Comparison of ENCODE assay signal across 14 cellular contexts in genomic region chr1:204566583-204566955, GRCh38.
"Had no signal": no experiment of that assay in that cellular context is flagged by ENCODE, and none has a peak within 500 bp of the region (broad histone marks: within the 10 kb centered on the region; RNA-seq: fewer than 3 reads in every experiment).

No MANE protein-coding gene starts in this region.

- H3K4me3 ChIP-seq: left ventricle myocardium inferior, right atrium auricular region, tibial nerve had no signal

- H3K4me1 ChIP-seq: left ventricle myocardium inferior, right atrium auricular region had no signal

- H3K9me3 ChIP-seq: left ventricle myocardium inferior, right atrium auricular region, tibial nerve had no signal

- H3K9me3 Mint-ChIP-seq: activated CD4-positive, alpha-beta memory T cell treated with anti-CD3 and anti-CD28 coated beads, Interleukin-2, amount 10 ng/mL, durations not matched to agents 7 days and 5 days; activated T-cell treated with anti-CD3 and anti-CD28 coated beads, Interleukin-2, amount 50 U/mL, for 4 hours; memory B cell; naive thymus-derived CD8-positive, alpha-beta T cell had no signal

- H3K27ac Mint-ChIP-seq: activated CD4-positive, alpha-beta memory T cell treated with anti-CD3 and anti-CD28 coated beads, Interleukin-2, amount 10 ng/mL, durations not matched to agents 7 days and 5 days; activated naive CD8-positive, alpha-beta T cell; memory B cell had no signal

- H3K27me3 ChIP-seq: brain microvascular endothelial cell, foreskin keratinocyte, right atrium auricular region, tibial nerve had no signal

- H3K36me3 ChIP-seq: brain microvascular endothelial cell, left ventricle myocardium inferior, right atrium auricular region had no signal

- H3K27ac ChIP-seq: brain microvascular endothelial cell, foreskin keratinocyte, left ventricle myocardium inferior, right atrium auricular region, tibial nerve had no signal

- DNase-seq: activated gamma-delta T cell, cortex of kidney, foreskin keratinocyte, glutamatergic neuron, kidney, left ventricle myocardium inferior had no signal

- H3K4me3 Mint-ChIP-seq: activated CD4-positive, alpha-beta memory T cell treated with anti-CD3 and anti-CD28 coated beads, Interleukin-2, amount 10 ng/mL, durations not matched to agents 7 days and 5 days; activated naive CD8-positive, alpha-beta T cell; activated T-cell treated with anti-CD3 and anti-CD28 coated beads, Interleukin-2, amount 50 U/mL, for 4 hours; memory B cell had no signal

- H3K27me3 Mint-ChIP-seq: activated CD4-positive, alpha-beta memory T cell treated with anti-CD3 and anti-CD28 coated beads, Interleukin-2, amount 10 ng/mL, durations not matched to agents 7 days and 5 days; activated naive CD8-positive, alpha-beta T cell; memory B cell; naive thymus-derived CD8-positive, alpha-beta T cell had no signal
